In genomic region chr13:113792821-113793717, GRCh38 we compare ENCODE assay signal across 25 cellular contexts.
"Had no signal": no experiment of that assay in that cellular context is flagged by ENCODE, and none has a peak within 500 bp of the region (broad histone marks: within the 10 kb centered on the region; RNA-seq: fewer than 3 reads in every experiment).

No MANE protein-coding gene starts in this region.

- H3K4me3 ChIP-seq: adrenal gland, left lung, neural progenitor cell, ovary, right lobe of liver, tibial artery, uterus had no signal

- H3K9me3 ChIP-seq: adrenal gland, left lung, ovary, right lobe of liver, tibial artery, uterus had no signal

- H3K36me3 ChIP-seq: adrenal gland, neural progenitor cell, ovary, right lobe of liver, tibial artery, uterus had no signal

- H3K27me3 ChIP-seq: adrenal gland, left lung, neural progenitor cell, ovary, right lobe of liver, uterus had no signal

- DNase-seq: activated CD4-positive, alpha-beta T cell treated with anti-CD3 and anti-CD28 coated beads for 36 hours; activated CD4-positive, alpha-beta T cell treated with anti-CD3 and anti-CD28 coated beads, Interleukin-2, amount 50 U/mL, for 48 hours; activated naive CD4-positive, alpha-beta T cell treated with anti-CD3 and anti-CD28 coated beads, Interleukin-2, amount 50 U/mL, for 16 hours; adrenal gland; dermis blood vessel endothelial cell; foreskin melanocyte; glutamatergic neuron; hippocampal formation; islet precursor cell; mesenchymal stem cell; naive thymus-derived CD4-positive, alpha-beta T cell; right lobe of liver; stimulated activated CD4-positive, alpha-beta T cell treated with anti-CD3 and anti-CD28 coated beads, Interleukin-4, amount 100 ng/mL, for 4 hours; stimulated activated naive B cell treated with anti-CD40 and anti-IgM and Interleukin-4, amounts not matched to agents 10 μg/mL and 1 μg/mL and 100 μg/mL, for 72 hours; substantia nigra; T-cell; uterus had no signal

- H3K27ac ChIP-seq: adrenal gland, epithelial cell of prostate, left lung, neural progenitor cell, ovary, right lobe of liver, tibial artery, uterus had no signal

- ATAC-seq: activated CD4-positive, alpha-beta T cell treated with anti-CD3 and anti-CD28 coated beads for 36 hours; activated T-helper 17 cell treated with anti-CD3 and anti-CD28 coated beads, Interleukin-2, amount 50 U/mL, for 72 hours; left lung; naive thymus-derived CD4-positive, alpha-beta T cell; SK-N-SH treated with all-trans-retinoic acid at 6 μM for 48 hours; stimulated activated naive B cell treated with anti-CD40 and anti-IgM and Interleukin-4, amounts not matched to agents 10 μg/mL and 1 μg/mL and 100 μg/mL, for 72 hours; T-cell; WTC11 had no signal

- H3K4me1 ChIP-seq: adrenal gland, left lung, neural progenitor cell, right lobe of liver, tibial artery, uterus had no signal
